Comparison of ENCODE assay signal across 1 cellular context in the genomic region with DNA sequence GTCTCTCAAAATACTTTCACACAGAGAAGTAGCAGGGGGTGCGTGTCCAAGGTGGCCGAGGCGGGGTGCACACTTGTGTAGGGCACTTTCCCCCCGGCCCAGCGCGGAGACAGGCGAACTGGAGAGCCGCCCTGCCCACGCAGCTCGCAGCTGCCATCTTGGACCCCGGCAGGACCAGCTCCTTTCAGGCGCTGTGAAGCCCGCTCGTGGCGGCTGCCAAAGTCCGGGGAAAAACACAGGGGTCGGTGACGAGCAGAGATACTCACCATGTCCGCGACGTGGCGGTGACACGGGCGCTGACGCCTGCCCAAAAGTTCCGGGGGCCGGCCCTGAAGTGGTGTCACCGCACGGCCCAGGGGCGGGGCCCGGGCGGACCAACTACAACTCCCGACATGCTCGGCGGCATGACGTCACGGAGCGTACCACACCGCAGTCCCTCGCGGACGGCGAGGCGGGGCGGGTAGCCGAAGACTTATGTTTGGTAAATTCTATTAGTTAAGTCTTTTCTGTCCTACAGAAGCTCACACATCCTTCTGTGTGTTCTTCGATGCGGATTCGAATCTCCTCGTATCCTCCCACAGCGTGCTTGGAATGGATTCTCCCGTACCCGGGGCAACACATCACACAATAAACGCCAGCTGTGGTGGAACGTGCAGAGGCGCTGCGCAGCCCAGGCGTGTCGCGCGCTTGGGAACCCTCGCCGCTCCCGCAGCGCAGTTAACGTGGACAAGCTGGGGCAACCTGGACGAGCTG.
TF ChIP-seq lines count a peak whose summit lies in the region.

A gene with protein sequence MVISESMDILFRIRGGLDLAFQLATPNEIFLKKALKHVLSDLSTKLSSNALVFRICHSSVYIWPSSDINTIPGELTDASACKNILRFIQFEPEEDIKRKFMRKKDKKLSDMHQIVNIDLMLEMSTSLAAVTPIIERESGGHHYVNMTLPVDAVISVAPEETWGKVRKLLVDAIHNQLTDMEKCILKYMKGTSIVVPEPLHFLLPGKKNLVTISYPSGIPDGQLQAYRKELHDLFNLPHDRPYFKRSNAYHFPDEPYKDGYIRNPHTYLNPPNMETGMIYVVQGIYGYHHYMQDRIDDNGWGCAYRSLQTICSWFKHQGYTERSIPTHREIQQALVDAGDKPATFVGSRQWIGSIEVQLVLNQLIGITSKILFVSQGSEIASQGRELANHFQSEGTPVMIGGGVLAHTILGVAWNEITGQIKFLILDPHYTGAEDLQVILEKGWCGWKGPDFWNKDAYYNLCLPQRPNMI (minus strand): TSS at position 365 of the 753 bp plus-strand sequence. CDS start 96 bp downstream, at position 269.

TF ChIP-seq in K562, 482 proteins besides CTCF, POLR2A, EP300 and RAD21 (continued from another document and continues in another):
- TF ChIP-seq USF1 (CRISPR knock-in tag; IDR thresholded peaks at IDR 0.05): peak; percentile 54; the same call in 1 of the 2 replicates
- peak; percentile 87 for TF ChIP-seq L3MBTL2 (IDR thresholded peaks at IDR 0.05)
- no peak for TF ChIP-seq MEF2D (tag; conservative IDR thresholded peaks at IDR 0.05; ENCODE audit: low read depth)
- TF ChIP-seq MCM2 (IDR thresholded peaks at IDR 0.05; ENCODE audit: low read depth): no peak
- TF ChIP-seq ZNF282 (CRISPR knock-in tag; IDR thresholded peaks at IDR 0.05): no peak
- TF ChIP-seq ZNF217 (CRISPR knock-in tag; IDR thresholded peaks at IDR 0.05): no peak
- no peak; the same call in 1 of the 2 replicates for TF ChIP-seq ZNF134 (CRISPR knock-in tag; conservative IDR thresholded peaks at IDR 0.05)
- peak in 1 of 2 experiments; percentile 90; a peak in 2 of 4 replicates for TF ChIP-seq TEAD1 (CRISPR knock-in tag; IDR thresholded peaks at IDR 0.05)
- no peak for TF ChIP-seq CHD1 (IDR thresholded peaks at IDR 0.05; ENCODE audit: low read length)
- TF ChIP-seq, protein P1, sequence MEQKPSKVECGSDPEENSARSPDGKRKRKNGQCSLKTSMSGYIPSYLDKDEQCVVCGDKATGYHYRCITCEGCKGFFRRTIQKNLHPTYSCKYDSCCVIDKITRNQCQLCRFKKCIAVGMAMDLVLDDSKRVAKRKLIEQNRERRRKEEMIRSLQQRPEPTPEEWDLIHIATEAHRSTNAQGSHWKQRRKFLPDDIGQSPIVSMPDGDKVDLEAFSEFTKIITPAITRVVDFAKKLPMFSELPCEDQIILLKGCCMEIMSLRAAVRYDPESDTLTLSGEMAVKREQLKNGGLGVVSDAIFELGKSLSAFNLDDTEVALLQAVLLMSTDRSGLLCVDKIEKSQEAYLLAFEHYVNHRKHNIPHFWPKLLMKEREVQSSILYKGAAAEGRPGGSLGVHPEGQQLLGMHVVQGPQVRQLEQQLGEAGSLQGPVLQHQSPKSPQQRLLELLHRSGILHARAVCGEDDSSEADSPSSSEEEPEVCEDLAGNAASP (IDR thresholded peaks at IDR 0.05): no peak
- TF ChIP-seq, protein P2, sequence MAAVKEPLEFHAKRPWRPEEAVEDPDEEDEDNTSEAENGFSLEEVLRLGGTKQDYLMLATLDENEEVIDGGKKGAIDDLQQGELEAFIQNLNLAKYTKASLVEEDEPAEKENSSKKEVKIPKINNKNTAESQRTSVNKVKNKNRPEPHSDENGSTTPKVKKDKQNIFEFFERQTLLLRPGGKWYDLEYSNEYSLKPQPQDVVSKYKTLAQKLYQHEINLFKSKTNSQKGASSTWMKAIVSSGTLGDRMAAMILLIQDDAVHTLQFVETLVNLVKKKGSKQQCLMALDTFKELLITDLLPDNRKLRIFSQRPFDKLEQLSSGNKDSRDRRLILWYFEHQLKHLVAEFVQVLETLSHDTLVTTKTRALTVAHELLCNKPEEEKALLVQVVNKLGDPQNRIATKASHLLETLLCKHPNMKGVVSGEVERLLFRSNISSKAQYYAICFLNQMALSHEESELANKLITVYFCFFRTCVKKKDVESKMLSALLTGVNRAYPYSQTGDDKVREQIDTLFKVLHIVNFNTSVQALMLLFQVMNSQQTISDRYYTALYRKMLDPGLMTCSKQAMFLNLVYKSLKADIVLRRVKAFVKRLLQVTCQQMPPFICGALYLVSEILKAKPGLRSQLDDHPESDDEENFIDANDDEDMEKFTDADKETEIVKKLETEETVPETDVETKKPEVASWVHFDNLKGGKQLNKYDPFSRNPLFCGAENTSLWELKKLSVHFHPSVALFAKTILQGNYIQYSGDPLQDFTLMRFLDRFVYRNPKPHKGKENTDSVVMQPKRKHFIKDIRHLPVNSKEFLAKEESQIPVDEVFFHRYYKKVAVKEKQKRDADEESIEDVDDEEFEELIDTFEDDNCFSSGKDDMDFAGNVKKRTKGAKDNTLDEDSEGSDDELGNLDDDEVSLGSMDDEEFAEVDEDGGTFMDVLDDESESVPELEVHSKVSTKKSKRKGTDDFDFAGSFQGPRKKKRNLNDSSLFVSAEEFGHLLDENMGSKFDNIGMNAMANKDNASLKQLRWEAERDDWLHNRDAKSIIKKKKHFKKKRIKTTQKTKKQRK (IDR thresholded peaks at IDR 0.05; ENCODE audit: borderline replicate concordance, low read depth, low read length): no peak
- TF ChIP-seq ZSCAN32 (CRISPR knock-in tag; IDR thresholded peaks at IDR 0.05): no peak
- 0 out of 2 replicates have a peak, but pooled peaks have one; percentile 17 for TF ChIP-seq ZBED1 (IDR thresholded peaks at IDR 0.05)
- peak; percentile 77; the same call in 1 of the 2 replicates for TF ChIP-seq ZSCAN29 (IDR thresholded peaks at IDR 0.05)
- TF ChIP-seq, protein P3, sequence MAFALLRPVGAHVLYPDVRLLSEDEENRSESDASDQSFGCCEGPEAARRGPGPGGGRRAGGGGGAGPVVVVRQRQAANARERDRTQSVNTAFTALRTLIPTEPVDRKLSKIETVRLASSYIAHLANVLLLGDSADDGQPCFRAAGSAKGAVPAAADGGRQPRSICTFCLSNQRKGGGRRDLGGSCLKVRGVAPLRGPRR (CRISPR knock-in tag; IDR thresholded peaks at IDR 0.05): no peak
- no peak for TF ChIP-seq SMAD1 (IDR thresholded peaks at IDR 0.05; ENCODE audit: low read depth, low read length, partially characterized antibody)
- no peak for TF ChIP-seq ZC3H11A (IDR thresholded peaks at IDR 0.05; ENCODE audit: low read depth, low read length)
- TF ChIP-seq IFI16 (CRISPR knock-in tag; IDR thresholded peaks at IDR 0.05): no peak
- TF ChIP-seq ZNF77 (CRISPR knock-in tag; IDR thresholded peaks at IDR 0.05): no peak
- no peak for TF ChIP-seq NR4A1 (CRISPR knock-in tag; IDR thresholded peaks at IDR 0.05)
- TF ChIP-seq NR4A1 (tag; IDR thresholded peaks at IDR 0.05): peak; percentile 54; the same call in 1 of the 2 replicates
- no peak for TF ChIP-seq BRD4 (IDR thresholded peaks at IDR 0.05)
- peak; percentile 83 to 97 (median 94) for TF ChIP-seq YY1 (IDR thresholded peaks at IDR 0.05; ENCODE audit: borderline replicate concordance in 1 of 3, control insufficient read depth in 1 of 3, extremely low read depth in 1 of 3, insufficient read depth in 3 of 3, insufficient read length in 1 of 3, insufficient replicate concordance in 2 of 3, low read depth in 1 of 3, low read length in 2 of 3)
- no peak for TF ChIP-seq SPI1 (IDR thresholded peaks at IDR 0.05; ENCODE audit: borderline replicate concordance, low read depth, low read length)
- TF ChIP-seq TAF15 (IDR thresholded peaks at IDR 0.05; ENCODE audit: low read depth, low read length): no peak
- TF ChIP-seq, protein P4, sequence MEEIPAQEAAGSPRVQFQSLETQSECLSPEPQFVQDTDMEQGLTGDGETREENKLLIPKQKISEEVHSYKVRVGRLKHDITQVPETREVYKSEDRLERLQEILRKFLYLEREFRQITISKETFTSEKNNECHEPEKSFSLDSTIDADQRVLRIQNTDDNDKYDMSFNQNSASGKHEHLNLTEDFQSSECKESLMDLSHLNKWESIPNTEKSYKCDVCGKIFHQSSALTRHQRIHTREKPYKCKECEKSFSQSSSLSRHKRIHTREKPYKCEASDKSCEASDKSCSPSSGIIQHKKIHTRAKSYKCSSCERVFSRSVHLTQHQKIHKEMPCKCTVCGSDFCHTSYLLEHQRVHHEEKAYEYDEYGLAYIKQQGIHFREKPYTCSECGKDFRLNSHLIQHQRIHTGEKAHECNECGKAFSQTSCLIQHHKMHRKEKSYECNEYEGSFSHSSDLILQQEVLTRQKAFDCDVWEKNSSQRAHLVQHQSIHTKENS (CRISPR knock-in tag; IDR thresholded peaks at IDR 0.05): no peak
- TF ChIP-seq TAF7 (tag; IDR thresholded peaks at IDR 0.05): peak; percentile 70; the same call in 1 of the 2 replicates
- TF ChIP-seq BRD9 (IDR thresholded peaks at IDR 0.05; ENCODE audit: low read depth, partially characterized antibody): no peak
- TF ChIP-seq ZNF444 (CRISPR knock-in tag; IDR thresholded peaks at IDR 0.05): no peak
- no peak for TF ChIP-seq CREBBP (IDR thresholded peaks at IDR 0.05; ENCODE audit: low read depth, low read length)
- no peak for TF ChIP-seq GABPB1 (CRISPR knock-in tag; IDR thresholded peaks at IDR 0.05)
- TF ChIP-seq MAFG (tag; conservative IDR thresholded peaks at IDR 0.05): no peak
- no peak for TF ChIP-seq ZNF717 (CRISPR knock-in tag; IDR thresholded peaks at IDR 0.05)
- peak; percentile 84 for TF ChIP-seq LCOR (CRISPR knock-in tag; IDR thresholded peaks at IDR 0.05)
- peak; percentile 76 for TF ChIP-seq TAF9B (IDR thresholded peaks at IDR 0.05; ENCODE audit: partially characterized antibody)
- no peak for TF ChIP-seq SP2 (IDR thresholded peaks at IDR 0.05; ENCODE audit: extremely low read depth, low read depth, low read length, poor library complexity, severe bottlenecking)
- TF ChIP-seq, protein P5, sequence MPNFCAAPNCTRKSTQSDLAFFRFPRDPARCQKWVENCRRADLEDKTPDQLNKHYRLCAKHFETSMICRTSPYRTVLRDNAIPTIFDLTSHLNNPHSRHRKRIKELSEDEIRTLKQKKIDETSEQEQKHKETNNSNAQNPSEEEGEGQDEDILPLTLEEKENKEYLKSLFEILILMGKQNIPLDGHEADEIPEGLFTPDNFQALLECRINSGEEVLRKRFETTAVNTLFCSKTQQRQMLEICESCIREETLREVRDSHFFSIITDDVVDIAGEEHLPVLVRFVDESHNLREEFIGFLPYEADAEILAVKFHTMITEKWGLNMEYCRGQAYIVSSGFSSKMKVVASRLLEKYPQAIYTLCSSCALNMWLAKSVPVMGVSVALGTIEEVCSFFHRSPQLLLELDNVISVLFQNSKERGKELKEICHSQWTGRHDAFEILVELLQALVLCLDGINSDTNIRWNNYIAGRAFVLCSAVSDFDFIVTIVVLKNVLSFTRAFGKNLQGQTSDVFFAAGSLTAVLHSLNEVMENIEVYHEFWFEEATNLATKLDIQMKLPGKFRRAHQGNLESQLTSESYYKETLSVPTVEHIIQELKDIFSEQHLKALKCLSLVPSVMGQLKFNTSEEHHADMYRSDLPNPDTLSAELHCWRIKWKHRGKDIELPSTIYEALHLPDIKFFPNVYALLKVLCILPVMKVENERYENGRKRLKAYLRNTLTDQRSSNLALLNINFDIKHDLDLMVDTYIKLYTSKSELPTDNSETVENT (CRISPR knock-in tag; IDR thresholded peaks at IDR 0.05): 0 out of 2 replicates have a peak, but pooled peaks have one; percentile 29
- TF ChIP-seq ZNF175 (CRISPR knock-in tag; IDR thresholded peaks at IDR 0.05; ENCODE audit: low read depth): no peak
- TF ChIP-seq CBFA2T3 (IDR thresholded peaks at IDR 0.05): 0 out of 2 replicates have a peak, but pooled peaks have one; percentile 38
- no peak for TF ChIP-seq ZNF740 (CRISPR knock-in tag; IDR thresholded peaks at IDR 0.05)
- TF ChIP-seq ZNF740 (tag; IDR thresholded peaks at IDR 0.05): no peak
- no peak for TF ChIP-seq ELF4 (CRISPR knock-in tag; IDR thresholded peaks at IDR 0.05)
- TF ChIP-seq MAFF (IDR thresholded peaks at IDR 0.05; ENCODE audit: low read length): peak; percentile 70; the same call in 1 of the 2 replicates
- TF ChIP-seq ZNF165 (CRISPR knock-in tag; IDR thresholded peaks at IDR 0.05; ENCODE audit: borderline replicate concordance): no peak
- TF ChIP-seq, protein P6, sequence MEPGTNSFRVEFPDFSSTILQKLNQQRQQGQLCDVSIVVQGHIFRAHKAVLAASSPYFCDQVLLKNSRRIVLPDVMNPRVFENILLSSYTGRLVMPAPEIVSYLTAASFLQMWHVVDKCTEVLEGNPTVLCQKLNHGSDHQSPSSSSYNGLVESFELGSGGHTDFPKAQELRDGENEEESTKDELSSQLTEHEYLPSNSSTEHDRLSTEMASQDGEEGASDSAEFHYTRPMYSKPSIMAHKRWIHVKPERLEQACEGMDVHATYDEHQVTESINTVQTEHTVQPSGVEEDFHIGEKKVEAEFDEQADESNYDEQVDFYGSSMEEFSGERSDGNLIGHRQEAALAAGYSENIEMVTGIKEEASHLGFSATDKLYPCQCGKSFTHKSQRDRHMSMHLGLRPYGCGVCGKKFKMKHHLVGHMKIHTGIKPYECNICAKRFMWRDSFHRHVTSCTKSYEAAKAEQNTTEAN (CRISPR knock-in tag; IDR thresholded peaks at IDR 0.05): 0 out of 2 replicates have a peak, but pooled peaks have one; percentile 48
- no peak for TF ChIP-seq ZKSCAN3 (CRISPR knock-in tag; IDR thresholded peaks at IDR 0.05)
- no peak; the same call in 1 of the 2 replicates for TF ChIP-seq NCOA6 (IDR thresholded peaks at IDR 0.05)
- TF ChIP-seq PTTG1 (tag; IDR thresholded peaks at IDR 0.05; ENCODE audit: low read depth): no peak
- 0 out of 2 replicates have a peak, but pooled peaks have one; percentile 69 for TF ChIP-seq SREBF1 (IDR thresholded peaks at IDR 0.05; ENCODE audit: borderline replicate concordance, low read depth, low read length)
- no peak for TF ChIP-seq PHB2 (IDR thresholded peaks at IDR 0.05; ENCODE audit: low read depth)
- TF ChIP-seq ZNF699 (CRISPR knock-in tag; IDR thresholded peaks at IDR 0.05; ENCODE audit: insufficient replicate concordance): no peak
- TF ChIP-seq CREM (IDR thresholded peaks at IDR 0.05; ENCODE audit: low read depth): peak; percentile 98
- TF ChIP-seq CGGBP1 (CRISPR knock-in tag; IDR thresholded peaks at IDR 0.05): no peak
- TF ChIP-seq ATF1 (CRISPR knock-in tag; IDR thresholded peaks at IDR 0.05): peak; percentile 85
- peak; percentile 100 for TF ChIP-seq ATF1 (tag; IDR thresholded peaks at IDR 0.05)
